Comparison of ENCODE assay signal across 8 cellular contexts in genomic region chr1:235954306-235955283, GRCh38.
A peak's percentile ranks its signal among the peaks of the same experiment; 100 is the strongest.
DNase-seq lines count a peak whose midpoint lies in the region; ATAC-seq and TF ChIP-seq lines count a peak whose summit lies in the region.

No MANE protein-coding gene starts in this region.

- DNase-seq in ELR (ENCODE audit: low read depth), result peak; percentile 33
- peak; percentile 10 to 27 for DNase-seq in activated CD4-positive, alpha-beta T cell treated with anti-CD3 and anti-CD28 coated beads for 4 hours
- DNase-seq in stimulated activated naive CD8-positive, alpha-beta T cell treated with anti-CD3 and anti-CD28 coated beads, Interleukin-15, amount 100 ng/mL, for 72 hours, result peak; percentile 38 to 61
- no peak for DNase-seq in NCI-H2171 treated with DMSO at 0.1 percent for 48 hours (lab: John Stamatoyannopoulos, UW)
- DNase-seq in ureter (ENCODE audit: low spot score), result no peak

- H3K9me3 ChIP-seq in gastroesophageal sphincter, result no peaks in the 10 kb centered on the region

- 92 to 96% methylated on average over 5 to 8 of the region's 11 CpGs for WGBS in gastroesophageal sphincter (ENCODE audit: low coverage in 1 of 2), 2 donors

- H3K27ac Mint-ChIP-seq in stimulated activated naive CD8-positive, alpha-beta T cell treated with anti-CD3 and anti-CD28 coated beads, Interleukin-15, amount 100 ng/mL, for 72 hours, result peak overlapping the region in 1 of 2 donors; percentile 92

- no peak for TF ChIP-seq POLR2A in gastroesophageal sphincter (IDR thresholded peaks at IDR 0.05)

- H3K4me1 Mint-ChIP-seq in stimulated activated naive CD8-positive, alpha-beta T cell treated with anti-CD3 and anti-CD28 coated beads, Interleukin-15, amount 100 ng/mL, for 72 hours, result peaks cover 60% of the 10 kb centered on the region

- ATAC-seq in GM21390 (IDR thresholded peaks at IDR 0.05; ENCODE audit: unreplicated experiment) (peak; percentile 98), HG03571 (IDR thresholded peaks at IDR 0.05; ENCODE audit: unreplicated experiment) (peak; percentile 97), gastroesophageal sphincter (peak; percentile 55)
- ATAC-seq in stimulated activated naive CD8-positive, alpha-beta T cell treated with anti-CD3 and anti-CD28 coated beads, Interleukin-15, amount 100 ng/mL, for 72 hours, result peak; percentile 70

- no peaks in the 10 kb centered on the region for H3K36me3 ChIP-seq in gastroesophageal sphincter

- no peak for TF ChIP-seq CTCF in gastroesophageal sphincter (IDR thresholded peaks at IDR 0.05)

- H3K4me3 ChIP-seq in gastroesophageal sphincter, result no peak overlapping the region

- H3K27me3 Mint-ChIP-seq in stimulated activated naive CD8-positive, alpha-beta T cell treated with anti-CD3 and anti-CD28 coated beads, Interleukin-15, amount 100 ng/mL, for 72 hours, result no peaks in the 10 kb centered on the region

- H3K4me1 ChIP-seq in gastroesophageal sphincter, result no peaks in the 10 kb centered on the region

- no peaks in the 10 kb centered on the region for H3K27me3 ChIP-seq in gastroesophageal sphincter

- H3K9me3 Mint-ChIP-seq in stimulated activated naive CD8-positive, alpha-beta T cell treated with anti-CD3 and anti-CD28 coated beads, Interleukin-15, amount 100 ng/mL, for 72 hours, result no peaks in the 10 kb centered on the region

- no peak for TF ChIP-seq EP300 in gastroesophageal sphincter (IDR thresholded peaks at IDR 0.05)

- H3K27ac ChIP-seq in gastroesophageal sphincter, result no peak overlapping the region

- H3K4me3 Mint-ChIP-seq in stimulated activated naive CD8-positive, alpha-beta T cell treated with anti-CD3 and anti-CD28 coated beads, Interleukin-15, amount 100 ng/mL, for 72 hours, result peak overlapping the region; percentile 51 to 59

Comparison
In these comparisons a context has a peak if more than half of its experiments do, and no peak if none do; other contexts are left out.
1. DNase-seq: peak in ELR (single experiment), activated CD4-positive, alpha-beta T cell treated with anti-CD3 and anti-CD28 coated beads for 4 hours (2 of 2) and stimulated activated naive CD8-positive, alpha-beta T cell treated with anti-CD3 and anti-CD28 coated beads, Interleukin-15, amount 100 ng/mL, for 72 hours (2 of 2); none in NCI-H2171 treated with DMSO at 0.1 percent for 48 hours (single experiment) and ureter (single experiment).
2. Peak in every context shown above with its lines, with median percentiles within 50 percentile points of each other: ATAC-seq.